Comparison of ENCODE assay signal across 1 cellular context in the genomic region with DNA sequence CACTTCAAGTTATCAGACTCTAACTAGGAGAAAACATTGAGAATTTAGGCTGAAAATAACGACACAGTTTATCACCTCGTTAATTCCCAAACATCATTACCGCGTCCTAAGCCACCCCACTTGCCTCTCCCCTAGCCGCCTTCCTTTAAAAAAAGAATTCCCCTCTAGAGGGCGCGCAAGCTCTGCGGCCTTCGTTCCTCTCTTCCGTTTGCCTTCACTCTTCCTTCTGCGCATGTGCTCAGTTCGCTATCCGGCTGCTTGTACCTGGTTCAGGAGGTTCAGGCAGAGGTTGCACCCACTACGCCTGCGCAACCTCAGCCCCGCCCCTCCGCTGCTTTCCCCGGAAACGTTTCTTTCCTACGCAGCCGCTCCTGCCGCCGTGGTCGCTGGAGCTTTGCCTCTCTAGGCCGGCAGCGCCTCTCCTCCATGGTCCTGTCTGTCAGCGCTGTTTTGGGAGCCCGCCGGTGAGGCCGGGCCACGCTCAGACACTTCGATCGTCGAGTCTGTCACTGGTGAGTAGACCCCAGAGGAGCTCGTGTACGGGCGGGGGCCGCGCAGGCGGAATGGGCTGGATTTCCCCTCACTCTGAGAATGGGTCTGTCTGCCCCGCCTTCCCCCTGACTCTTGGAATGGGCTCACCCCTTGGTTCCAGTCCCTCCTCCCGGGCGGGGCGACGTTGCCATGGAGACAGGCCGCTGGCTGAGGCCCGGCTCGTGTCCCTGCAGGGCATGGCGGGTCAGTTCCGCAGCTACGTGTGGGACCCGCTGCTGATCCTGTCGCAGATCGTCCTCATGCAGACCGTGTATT.
TF ChIP-seq lines count a peak whose summit lies in the region.

A gene (plus strand): TSS at position 353 of the 807 bp plus-strand sequence. CDS start 376 bp downstream, at position 729.

TF ChIP-seq in K562, 482 proteins besides CTCF, POLR2A, EP300 and RAD21 (continued from another document and continues in another):
- TF ChIP-seq, protein P1, sequence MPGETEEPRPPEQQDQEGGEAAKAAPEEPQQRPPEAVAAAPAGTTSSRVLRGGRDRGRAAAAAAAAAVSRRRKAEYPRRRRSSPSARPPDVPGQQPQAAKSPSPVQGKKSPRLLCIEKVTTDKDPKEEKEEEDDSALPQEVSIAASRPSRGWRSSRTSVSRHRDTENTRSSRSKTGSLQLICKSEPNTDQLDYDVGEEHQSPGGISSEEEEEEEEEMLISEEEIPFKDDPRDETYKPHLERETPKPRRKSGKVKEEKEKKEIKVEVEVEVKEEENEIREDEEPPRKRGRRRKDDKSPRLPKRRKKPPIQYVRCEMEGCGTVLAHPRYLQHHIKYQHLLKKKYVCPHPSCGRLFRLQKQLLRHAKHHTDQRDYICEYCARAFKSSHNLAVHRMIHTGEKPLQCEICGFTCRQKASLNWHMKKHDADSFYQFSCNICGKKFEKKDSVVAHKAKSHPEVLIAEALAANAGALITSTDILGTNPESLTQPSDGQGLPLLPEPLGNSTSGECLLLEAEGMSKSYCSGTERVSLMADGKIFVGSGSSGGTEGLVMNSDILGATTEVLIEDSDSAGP (CRISPR knock-in tag; IDR thresholded peaks at IDR 0.05): 0 out of 2 replicates have a peak, but pooled peaks have one; percentile 27
- peak in 1 of 2 experiments; percentile 98; a peak in 2 of 4 replicates for TF ChIP-seq NONO (IDR thresholded peaks at IDR 0.05; ENCODE audit: low read depth in 2 of 2, low read length in 1 of 2)
- TF ChIP-seq BRD9 (IDR thresholded peaks at IDR 0.05; ENCODE audit: low read depth, partially characterized antibody): peak; percentile 31
- TF ChIP-seq SUPT5H (IDR thresholded peaks at IDR 0.05): peak; percentile 92
- TF ChIP-seq, protein P2, sequence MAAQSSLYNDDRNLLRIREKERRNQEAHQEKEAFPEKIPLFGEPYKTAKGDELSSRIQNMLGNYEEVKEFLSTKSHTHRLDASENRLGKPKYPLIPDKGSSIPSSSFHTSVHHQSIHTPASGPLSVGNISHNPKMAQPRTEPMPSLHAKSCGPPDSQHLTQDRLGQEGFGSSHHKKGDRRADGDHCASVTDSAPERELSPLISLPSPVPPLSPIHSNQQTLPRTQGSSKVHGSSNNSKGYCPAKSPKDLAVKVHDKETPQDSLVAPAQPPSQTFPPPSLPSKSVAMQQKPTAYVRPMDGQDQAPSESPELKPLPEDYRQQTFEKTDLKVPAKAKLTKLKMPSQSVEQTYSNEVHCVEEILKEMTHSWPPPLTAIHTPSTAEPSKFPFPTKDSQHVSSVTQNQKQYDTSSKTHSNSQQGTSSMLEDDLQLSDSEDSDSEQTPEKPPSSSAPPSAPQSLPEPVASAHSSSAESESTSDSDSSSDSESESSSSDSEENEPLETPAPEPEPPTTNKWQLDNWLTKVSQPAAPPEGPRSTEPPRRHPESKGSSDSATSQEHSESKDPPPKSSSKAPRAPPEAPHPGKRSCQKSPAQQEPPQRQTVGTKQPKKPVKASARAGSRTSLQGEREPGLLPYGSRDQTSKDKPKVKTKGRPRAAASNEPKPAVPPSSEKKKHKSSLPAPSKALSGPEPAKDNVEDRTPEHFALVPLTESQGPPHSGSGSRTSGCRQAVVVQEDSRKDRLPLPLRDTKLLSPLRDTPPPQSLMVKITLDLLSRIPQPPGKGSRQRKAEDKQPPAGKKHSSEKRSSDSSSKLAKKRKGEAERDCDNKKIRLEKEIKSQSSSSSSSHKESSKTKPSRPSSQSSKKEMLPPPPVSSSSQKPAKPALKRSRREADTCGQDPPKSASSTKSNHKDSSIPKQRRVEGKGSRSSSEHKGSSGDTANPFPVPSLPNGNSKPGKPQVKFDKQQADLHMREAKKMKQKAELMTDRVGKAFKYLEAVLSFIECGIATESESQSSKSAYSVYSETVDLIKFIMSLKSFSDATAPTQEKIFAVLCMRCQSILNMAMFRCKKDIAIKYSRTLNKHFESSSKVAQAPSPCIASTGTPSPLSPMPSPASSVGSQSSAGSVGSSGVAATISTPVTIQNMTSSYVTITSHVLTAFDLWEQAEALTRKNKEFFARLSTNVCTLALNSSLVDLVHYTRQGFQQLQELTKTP (IDR thresholded peaks at IDR 0.05; ENCODE audit: low read depth in 1 of 2, partially characterized antibody in 2 of 2): no peak
- TF ChIP-seq SAP30 (IDR thresholded peaks at IDR 0.05; ENCODE audit: borderline replicate concordance, insufficient read depth, low read depth, low read length, poor library complexity, severe bottlenecking): peak; percentile 95
- TF ChIP-seq POLR2H (tag; IDR thresholded peaks at IDR 0.05; ENCODE audit: low read depth): peak; percentile 66
- TF ChIP-seq, protein P3, sequence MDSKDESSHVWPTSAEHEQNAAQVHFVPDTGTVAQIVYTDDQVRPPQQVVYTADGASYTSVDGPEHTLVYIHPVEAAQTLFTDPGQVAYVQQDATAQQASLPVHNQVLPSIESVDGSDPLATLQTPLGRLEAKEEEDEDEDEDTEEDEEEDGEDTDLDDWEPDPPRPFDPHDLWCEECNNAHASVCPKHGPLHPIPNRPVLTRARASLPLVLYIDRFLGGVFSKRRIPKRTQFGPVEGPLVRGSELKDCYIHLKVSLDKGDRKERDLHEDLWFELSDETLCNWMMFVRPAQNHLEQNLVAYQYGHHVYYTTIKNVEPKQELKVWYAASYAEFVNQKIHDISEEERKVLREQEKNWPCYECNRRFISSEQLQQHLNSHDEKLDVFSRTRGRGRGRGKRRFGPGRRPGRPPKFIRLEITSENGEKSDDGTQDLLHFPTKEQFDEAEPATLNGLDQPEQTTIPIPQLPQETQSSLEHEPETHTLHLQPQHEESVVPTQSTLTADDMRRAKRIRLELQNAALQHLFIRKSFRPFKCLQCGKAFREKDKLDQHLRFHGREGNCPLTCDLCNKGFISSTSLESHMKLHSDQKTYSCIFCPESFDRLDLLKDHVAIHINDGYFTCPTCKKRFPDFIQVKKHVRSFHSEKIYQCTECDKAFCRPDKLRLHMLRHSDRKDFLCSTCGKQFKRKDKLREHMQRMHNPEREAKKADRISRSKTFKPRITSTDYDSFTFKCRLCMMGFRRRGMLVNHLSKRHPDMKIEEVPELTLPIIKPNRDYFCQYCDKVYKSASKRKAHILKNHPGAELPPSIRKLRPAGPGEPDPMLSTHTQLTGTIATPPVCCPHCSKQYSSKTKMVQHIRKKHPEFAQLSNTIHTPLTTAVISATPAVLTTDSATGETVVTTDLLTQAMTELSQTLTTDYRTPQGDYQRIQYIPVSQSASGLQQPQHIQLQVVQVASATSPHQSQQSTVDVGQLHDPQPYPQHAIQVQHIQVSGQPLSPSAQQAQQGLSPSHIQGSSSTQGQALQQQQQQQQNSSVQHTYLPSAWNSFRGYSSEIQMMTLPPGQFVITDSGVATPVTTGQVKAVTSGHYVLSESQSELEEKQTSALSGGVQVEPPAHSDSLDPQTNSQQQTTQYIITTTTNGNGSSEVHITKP (IDR thresholded peaks at IDR 0.05; ENCODE audit: partially characterized antibody): peak; percentile 99
- TF ChIP-seq ZNF586 (CRISPR knock-in tag; conservative IDR thresholded peaks at IDR 0.05): no peak
- TF ChIP-seq, protein P4, sequence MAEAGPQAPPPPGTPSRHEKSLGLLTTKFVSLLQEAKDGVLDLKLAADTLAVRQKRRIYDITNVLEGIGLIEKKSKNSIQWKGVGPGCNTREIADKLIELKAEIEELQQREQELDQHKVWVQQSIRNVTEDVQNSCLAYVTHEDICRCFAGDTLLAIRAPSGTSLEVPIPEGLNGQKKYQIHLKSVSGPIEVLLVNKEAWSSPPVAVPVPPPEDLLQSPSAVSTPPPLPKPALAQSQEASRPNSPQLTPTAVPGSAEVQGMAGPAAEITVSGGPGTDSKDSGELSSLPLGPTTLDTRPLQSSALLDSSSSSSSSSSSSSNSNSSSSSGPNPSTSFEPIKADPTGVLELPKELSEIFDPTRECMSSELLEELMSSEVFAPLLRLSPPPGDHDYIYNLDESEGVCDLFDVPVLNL (CRISPR knock-in tag; IDR thresholded peaks at IDR 0.05; ENCODE audit: low read depth): no peak
- peak; percentile 70 for TF ChIP-seq CREM (IDR thresholded peaks at IDR 0.05; ENCODE audit: low read depth)
- no peak for TF ChIP-seq ZNF140 (CRISPR knock-in tag; IDR thresholded peaks at IDR 0.05)
- no peak for TF ChIP-seq ZSCAN29 (IDR thresholded peaks at IDR 0.05)
- TF ChIP-seq, protein P5, sequence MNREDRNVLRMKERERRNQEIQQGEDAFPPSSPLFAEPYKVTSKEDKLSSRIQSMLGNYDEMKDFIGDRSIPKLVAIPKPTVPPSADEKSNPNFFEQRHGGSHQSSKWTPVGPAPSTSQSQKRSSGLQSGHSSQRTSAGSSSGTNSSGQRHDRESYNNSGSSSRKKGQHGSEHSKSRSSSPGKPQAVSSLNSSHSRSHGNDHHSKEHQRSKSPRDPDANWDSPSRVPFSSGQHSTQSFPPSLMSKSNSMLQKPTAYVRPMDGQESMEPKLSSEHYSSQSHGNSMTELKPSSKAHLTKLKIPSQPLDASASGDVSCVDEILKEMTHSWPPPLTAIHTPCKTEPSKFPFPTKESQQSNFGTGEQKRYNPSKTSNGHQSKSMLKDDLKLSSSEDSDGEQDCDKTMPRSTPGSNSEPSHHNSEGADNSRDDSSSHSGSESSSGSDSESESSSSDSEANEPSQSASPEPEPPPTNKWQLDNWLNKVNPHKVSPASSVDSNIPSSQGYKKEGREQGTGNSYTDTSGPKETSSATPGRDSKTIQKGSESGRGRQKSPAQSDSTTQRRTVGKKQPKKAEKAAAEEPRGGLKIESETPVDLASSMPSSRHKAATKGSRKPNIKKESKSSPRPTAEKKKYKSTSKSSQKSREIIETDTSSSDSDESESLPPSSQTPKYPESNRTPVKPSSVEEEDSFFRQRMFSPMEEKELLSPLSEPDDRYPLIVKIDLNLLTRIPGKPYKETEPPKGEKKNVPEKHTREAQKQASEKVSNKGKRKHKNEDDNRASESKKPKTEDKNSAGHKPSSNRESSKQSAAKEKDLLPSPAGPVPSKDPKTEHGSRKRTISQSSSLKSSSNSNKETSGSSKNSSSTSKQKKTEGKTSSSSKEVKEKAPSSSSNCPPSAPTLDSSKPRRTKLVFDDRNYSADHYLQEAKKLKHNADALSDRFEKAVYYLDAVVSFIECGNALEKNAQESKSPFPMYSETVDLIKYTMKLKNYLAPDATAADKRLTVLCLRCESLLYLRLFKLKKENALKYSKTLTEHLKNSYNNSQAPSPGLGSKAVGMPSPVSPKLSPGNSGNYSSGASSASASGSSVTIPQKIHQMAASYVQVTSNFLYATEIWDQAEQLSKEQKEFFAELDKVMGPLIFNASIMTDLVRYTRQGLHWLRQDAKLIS (CRISPR knock-in tag; IDR thresholded peaks at IDR 0.05): 0 out of 2 replicates have a peak, but pooled peaks have one; percentile 56
- TF ChIP-seq, protein P6, sequence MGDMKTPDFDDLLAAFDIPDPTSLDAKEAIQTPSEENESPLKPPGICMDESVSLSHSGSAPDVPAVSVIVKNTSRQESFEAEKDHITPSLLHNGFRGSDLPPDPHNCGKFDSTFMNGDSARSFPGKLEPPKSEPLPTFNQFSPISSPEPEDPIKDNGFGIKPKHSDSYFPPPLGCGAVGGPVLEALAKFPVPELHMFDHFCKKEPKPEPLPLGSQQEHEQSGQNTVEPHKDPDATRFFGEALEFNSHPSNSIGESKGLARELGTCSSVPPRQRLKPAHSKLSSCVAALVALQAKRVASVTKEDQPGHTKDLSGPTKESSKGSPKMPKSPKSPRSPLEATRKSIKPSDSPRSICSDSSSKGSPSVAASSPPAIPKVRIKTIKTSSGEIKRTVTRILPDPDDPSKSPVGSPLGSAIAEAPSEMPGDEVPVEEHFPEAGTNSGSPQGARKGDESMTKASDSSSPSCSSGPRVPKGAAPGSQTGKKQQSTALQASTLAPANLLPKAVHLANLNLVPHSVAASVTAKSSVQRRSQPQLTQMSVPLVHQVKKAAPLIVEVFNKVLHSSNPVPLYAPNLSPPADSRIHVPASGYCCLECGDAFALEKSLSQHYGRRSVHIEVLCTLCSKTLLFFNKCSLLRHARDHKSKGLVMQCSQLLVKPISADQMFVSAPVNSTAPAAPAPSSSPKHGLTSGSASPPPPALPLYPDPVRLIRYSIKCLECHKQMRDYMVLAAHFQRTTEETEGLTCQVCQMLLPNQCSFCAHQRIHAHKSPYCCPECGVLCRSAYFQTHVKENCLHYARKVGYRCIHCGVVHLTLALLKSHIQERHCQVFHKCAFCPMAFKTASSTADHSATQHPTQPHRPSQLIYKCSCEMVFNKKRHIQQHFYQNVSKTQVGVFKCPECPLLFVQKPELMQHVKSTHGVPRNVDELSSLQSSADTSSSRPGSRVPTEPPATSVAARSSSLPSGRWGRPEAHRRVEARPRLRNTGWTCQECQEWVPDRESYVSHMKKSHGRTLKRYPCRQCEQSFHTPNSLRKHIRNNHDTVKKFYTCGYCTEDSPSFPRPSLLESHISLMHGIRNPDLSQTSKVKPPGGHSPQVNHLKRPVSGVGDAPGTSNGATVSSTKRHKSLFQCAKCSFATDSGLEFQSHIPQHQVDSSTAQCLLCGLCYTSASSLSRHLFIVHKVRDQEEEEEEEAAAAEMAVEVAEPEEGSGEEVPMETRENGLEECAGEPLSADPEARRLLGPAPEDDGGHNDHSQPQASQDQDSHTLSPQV (IDR thresholded peaks at IDR 0.05): no peak
- TF ChIP-seq NCOA2 (IDR thresholded peaks at IDR 0.05; ENCODE audit: partially characterized antibody in 2 of 2): no peak
- TF ChIP-seq ZSCAN32 (CRISPR knock-in tag; IDR thresholded peaks at IDR 0.05): no peak
- TF ChIP-seq MYC (IDR thresholded peaks at IDR 0.05; ENCODE audit: low read depth, low read length): peak; percentile 65
- TF ChIP-seq MYC (CRISPR knock-in tag; IDR thresholded peaks at IDR 0.05; ENCODE audit: borderline replicate concordance, low read depth): no peak
- TF ChIP-seq TAF7 (tag; IDR thresholded peaks at IDR 0.05): peak; percentile 23; the same call in 1 of the 2 replicates
- 0 out of 4 replicates have a peak, but pooled peaks of 1 of the 2 experiments have one; percentile 70 for TF ChIP-seq ARNT (IDR thresholded peaks at IDR 0.05)
- TF ChIP-seq BCL6 (CRISPR knock-in tag; IDR thresholded peaks at IDR 0.05): no peak
- no peak for TF ChIP-seq HNRNPL (IDR thresholded peaks at IDR 0.05; ENCODE audit: low read depth, low read length)
- TF ChIP-seq KLF1 (tag; IDR thresholded peaks at IDR 0.05): no peak
- TF ChIP-seq POLR3G (IDR thresholded peaks at IDR 0.05; ENCODE audit: extremely low read depth, insufficient read length, insufficient replicate concordance): no peak
- peak; percentile 61 for TF ChIP-seq SMC3 (conservative IDR thresholded peaks at IDR 0.05; ENCODE audit: insufficient read depth, low read depth, low read length)
- peak; percentile 90 for TF ChIP-seq SP1 (CRISPR knock-in tag; IDR thresholded peaks at IDR 0.05)
- TF ChIP-seq, protein P7, sequence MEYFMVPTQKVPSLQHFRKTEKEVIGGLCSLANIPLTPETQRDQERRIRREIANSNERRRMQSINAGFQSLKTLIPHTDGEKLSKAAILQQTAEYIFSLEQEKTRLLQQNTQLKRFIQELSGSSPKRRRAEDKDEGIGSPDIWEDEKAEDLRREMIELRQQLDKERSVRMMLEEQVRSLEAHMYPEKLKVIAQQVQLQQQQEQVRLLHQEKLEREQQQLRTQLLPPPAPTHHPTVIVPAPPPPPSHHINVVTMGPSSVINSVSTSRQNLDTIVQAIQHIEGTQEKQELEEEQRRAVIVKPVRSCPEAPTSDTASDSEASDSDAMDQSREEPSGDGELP (CRISPR knock-in tag; IDR thresholded peaks at IDR 0.05; ENCODE audit: borderline replicate concordance): peak; percentile 90; the same call in 1 of the 2 replicates
- TF ChIP-seq, protein P8, sequence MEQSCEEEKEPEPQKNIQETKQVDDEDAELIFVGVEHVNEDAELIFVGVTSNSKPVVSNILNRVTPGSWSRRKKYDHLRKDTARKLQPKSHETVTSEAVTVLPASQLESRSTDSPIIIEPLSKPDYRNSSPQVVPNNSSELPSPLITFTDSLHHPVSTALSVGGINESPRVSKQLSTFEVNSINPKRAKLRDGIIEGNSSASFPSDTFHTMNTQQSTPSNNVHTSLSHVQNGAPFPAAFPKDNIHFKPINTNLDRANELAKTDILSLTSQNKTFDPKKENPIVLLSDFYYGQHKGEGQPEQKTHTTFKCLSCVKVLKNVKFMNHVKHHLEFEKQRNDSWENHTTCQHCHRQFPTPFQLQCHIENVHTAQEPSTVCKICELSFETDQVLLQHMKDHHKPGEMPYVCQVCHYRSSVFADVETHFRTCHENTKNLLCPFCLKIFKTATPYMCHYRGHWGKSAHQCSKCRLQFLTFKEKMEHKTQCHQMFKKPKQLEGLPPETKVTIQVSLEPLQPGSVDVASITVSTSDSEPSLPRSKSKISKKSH (CRISPR knock-in tag; IDR thresholded peaks at IDR 0.05): no peak
- TF ChIP-seq DPF2 (IDR thresholded peaks at IDR 0.05): peak; percentile 28
- TF ChIP-seq ERF (CRISPR knock-in tag; IDR thresholded peaks at IDR 0.05): no peak
